In genomic region chr18:77124452-77124922, GRCh38 we compare ENCODE assay signal across 8 cellular contexts. TPM values are rescaled to one million over a fixed set of nuclear protein-coding genes. Genes with fewer than 3 reads are reported as not detected.
A peak's percentile ranks its signal among the peaks of the same experiment; 100 is the strongest.
DNase-seq lines count a peak whose midpoint lies in the region; ATAC-seq and TF ChIP-seq lines count a peak whose summit lies in the region.

No MANE protein-coding gene starts in this region.

- H3K27ac ChIP-seq in OCI-LY7 (ENCODE audit: low read depth, low read length, poor library complexity, severe bottlenecking) (peak overlapping the region; percentile 69), dorsolateral prefrontal cortex (no peak overlapping the region), heart right ventricle (peak overlapping the region in 2 of 10 donors; percentile 28 to 59)

- H3K9me3 ChIP-seq in OCI-LY7 (ENCODE audit: low read length): no peaks in the 10 kb centered on the region
- H3K9me3 ChIP-seq in heart right ventricle: no peaks in the 10 kb centered on the region

- peak overlapping the region; percentile 96 for H3K27ac Mint-ChIP-seq in activated naive CD8-positive, alpha-beta T cell treated with anti-CD3 and anti-CD28 coated beads, Interleukin-2, amount 10 ng/mL, durations not matched to agents 7 days and 5 days

- CTCF ChIA-PET in OCI-LY7 (lab: Charles Lee; ENCODE audit: unreplicated experiment): no interaction called here

- H3K27me3 ChIP-seq in dorsolateral prefrontal cortex: peaks cover 0 to 25% (median 3%) of the 10 kb centered on the region in 45 donors
- peaks cover 0 to 10% (median 0%) of the 10 kb centered on the region in 7 donors for H3K27me3 ChIP-seq in heart right ventricle

- intact Hi-C loops in OCI-LY7 (cut with micrococcal nuclease; ENCODE audit: unreplicated experiment): loop anchor here (2.0 to 10.0 kb wide), 3 partner anchors 70 to 630 kb away; partner anchors contain the start of gene ZNF516
- intact Hi-C loops in dorsolateral prefrontal cortex (cut with DNase I): no loop called here
- intact Hi-C loops in heart right ventricle (cut with DNase I): no loop called here

- 72% methylated on average over 9 of the region's 9 CpGs for WGBS in heart right ventricle, 2 donors

- POLR2A ChIA-PET in OCI-LY7 (lab: Charles Lee): interaction anchor here (0.6 to 1.8 kb wide), 4 partner anchors 22 to 1328 kb away, joined by 5 to 8 read pairs (median 6); no protein-coding TSS in a partner anchor
- POLR2A ChIA-PET in activated naive CD8-positive, alpha-beta T cell treated with anti-CD3 and anti-CD28 coated beads, Interleukin-2, amount 10 ng/mL, durations not matched to agents 7 days and 5 days (lab: Charles Lee): interaction anchor here (0.7 to 2.8 kb wide), 8 partner anchors 8 to 70 kb away, joined by 3 to 20 read pairs (median 6); partner anchors contain the start of gene MBP

- ATAC-seq in GM18867 (IDR thresholded peaks at IDR 0.05; ENCODE audit: unreplicated experiment) (peak; percentile 66), HG02798 (IDR thresholded peaks at IDR 0.05; ENCODE audit: poor library complexity, unreplicated experiment) (peak; percentile 70), heart right ventricle (no peak)
- peak; percentile 90 for ATAC-seq in activated naive CD8-positive, alpha-beta T cell treated with anti-CD3 and anti-CD28 coated beads, Interleukin-2, amount 10 ng/mL, durations not matched to agents 7 days and 5 days (ENCODE audit: low read depth)

- BruUV-seq in OCI-LY7 (replicated peaks; lab: Mats Ljungman, UMichigan): TSS peak; percentile 69

- peaks cover 5% of the 10 kb centered on the region; the same call in 1 of the 2 replicates for H3K36me3 ChIP-seq in OCI-LY7 (ENCODE audit: insufficient read depth, low read length)
- peaks cover 0 to 18% (median 0%) of the 10 kb centered on the region in 9 donors for H3K36me3 ChIP-seq in heart right ventricle

- H3K4me3 Mint-ChIP-seq in activated naive CD8-positive, alpha-beta T cell treated with anti-CD3 and anti-CD28 coated beads, Interleukin-2, amount 10 ng/mL, durations not matched to agents 7 days and 5 days: peak overlapping the region; percentile 85

- H4K20me1 ChIP-seq in OCI-LY7 (ENCODE audit: insufficient read depth, low read length): no peaks in the 10 kb centered on the region; the same call in 1 of the 2 replicates

- no peaks in the 10 kb centered on the region for H3K9me2 ChIP-seq in OCI-LY7 (ENCODE audit: insufficient read depth, low read length)

- H3K79me2 ChIP-seq in OCI-LY7 (ENCODE audit: insufficient read depth, low read depth, low read length): peaks cover 57% of the 10 kb centered on the region

- H3K4me3 ChIP-seq in OCI-LY7 (ENCODE audit: low read depth, low read length, poor library complexity, severe bottlenecking) (peak overlapping the region; percentile 57), dorsolateral prefrontal cortex (no peak overlapping the region), heart right ventricle (peak overlapping the region in 1 of 10 donors; percentile 13)

- H3K4me1 Mint-ChIP-seq in activated naive CD8-positive, alpha-beta T cell treated with anti-CD3 and anti-CD28 coated beads, Interleukin-2, amount 10 ng/mL, durations not matched to agents 7 days and 5 days: peaks cover 74% of the 10 kb centered on the region

- DNase-seq in OCI-LY7 (ENCODE audit: low spot score): peak; percentile 49
- peak; percentile 72 for DNase-seq in activated naive CD8-positive, alpha-beta T cell treated with anti-CD3 and anti-CD28 coated beads, Interleukin-2, amount 10 ng/mL, durations not matched to agents 7 days and 5 days
- DNase-seq in stimulated activated CD8-positive, alpha-beta memory T cell treated with anti-CD3 and anti-CD28 coated beads, Interleukin-4, amount 100 ng/mL, for 48 hours: peak; percentile 72
- no peak for DNase-seq in NCI-H1930 (lab: John Stamatoyannopoulos, UW)
- no peak for DNase-seq in dorsolateral prefrontal cortex
- no peak for DNase-seq in heart right ventricle

- H3K36me3 Mint-ChIP-seq in activated naive CD8-positive, alpha-beta T cell treated with anti-CD3 and anti-CD28 coated beads, Interleukin-2, amount 10 ng/mL, durations not matched to agents 7 days and 5 days: peaks cover 49% of the 10 kb centered on the region

- H3K4me2 ChIP-seq in OCI-LY7 (ENCODE audit: low read length): peak overlapping the region; percentile 98

- H3K9me3 Mint-ChIP-seq in activated naive CD8-positive, alpha-beta T cell treated with anti-CD3 and anti-CD28 coated beads, Interleukin-2, amount 10 ng/mL, durations not matched to agents 7 days and 5 days: no peaks in the 10 kb centered on the region

- TF ChIP-seq CTCF in OCI-LY7 (conservative IDR thresholded peaks at IDR 0.05; ENCODE audit: low read length) (no peak), dorsolateral prefrontal cortex (IDR thresholded peaks at IDR 0.05 in 54 of 56, conservative IDR thresholded peaks at IDR 0.05 in 2 of 56; ENCODE audit: low read depth in 1 of 56, partially characterized antibody in 56 of 56) (no peak), heart right ventricle (IDR thresholded peaks at IDR 0.05) (no peak)

- H2AFZ ChIP-seq in OCI-LY7 (ENCODE audit: low read length): no peak overlapping the region; the same call in 1 of the 2 replicates

- H3K27me3 Mint-ChIP-seq in activated naive CD8-positive, alpha-beta T cell treated with anti-CD3 and anti-CD28 coated beads, Interleukin-2, amount 10 ng/mL, durations not matched to agents 7 days and 5 days: no peaks in the 10 kb centered on the region

- H3K4me1 ChIP-seq in OCI-LY7 (ENCODE audit: insufficient read depth, low read length, poor library complexity, severe bottlenecking) (peaks cover 92% of the 10 kb centered on the region), heart right ventricle (peaks cover 5 to 73% (median 29%) of the 10 kb centered on the region in 9 donors)

RNA-seq across cellular contexts. Expression of gene MBP, which starts 8.1 kb away (rescaled TPM):
- 13.5 and 16.4 TPM in 2 replicates for total RNA-seq in OCI-LY7 (2014; rRNA removed; shearing (Covaris generic))
- total RNA-seq in OCI-LY7 (2022): 25.2 and 28.9 TPM in 2 replicates
- 100 to 1,000 TPM; 138 to 148 TPM for total RNA-seq in activated naive CD8-positive, alpha-beta T cell treated with anti-CD3 and anti-CD28 coated beads, Interleukin-2, amount 10 ng/mL, durations not matched to agents 7 days and 5 days
- total RNA-seq in dorsolateral prefrontal cortex: over 10,000 TPM in 20 of 120 experiments, 1,000 to 10,000 TPM in 99, 100 to 1,000 TPM in 1; 632 to 18,605 (median 5,065) TPM
- total RNA-seq in heart right ventricle: 10 to 100 TPM; 18.4 to 70.8 (median 52.6) TPM
- 10 to 100 TPM in 1 of 2 donors, 1 to 10 TPM in 1; 3.0 to 11.5 TPM for polyA plus RNA-seq in heart right ventricle

Comparison
In these comparisons a context has a peak if more than half of its experiments do, and no peak if none do; other contexts are left out.
1. ATAC-seq: peak in GM18867 (single experiment), HG02798 (single experiment) and activated naive CD8-positive, alpha-beta T cell treated with anti-CD3 and anti-CD28 coated beads, Interleukin-2, amount 10 ng/mL, durations not matched to agents 7 days and 5 days (single experiment); none in heart right ventricle (0 of 8).
2. DNase-seq: peak in OCI-LY7 (single experiment), activated naive CD8-positive, alpha-beta T cell treated with anti-CD3 and anti-CD28 coated beads, Interleukin-2, amount 10 ng/mL, durations not matched to agents 7 days and 5 days (single experiment) and stimulated activated CD8-positive, alpha-beta memory T cell treated with anti-CD3 and anti-CD28 coated beads, Interleukin-4, amount 100 ng/mL, for 48 hours (single experiment); none in NCI-H1930 (0 of 2), dorsolateral prefrontal cortex (0 of 10) and heart right ventricle (0 of 2).
3. RNA of gene MBP, which starts 8.1 kb away (total RNA-seq): 632 to 18,605 TPM in dorsolateral prefrontal cortex; 138 to 148 TPM in activated naive CD8-positive, alpha-beta T cell treated with anti-CD3 and anti-CD28 coated beads, Interleukin-2, amount 10 ng/mL, durations not matched to agents 7 days and 5 days, 18.4 to 70.8 TPM in heart right ventricle and 13.5 to 28.9 TPM in OCI-LY7; every median in the first group is over 4 times any median in the second.